Comparison of ENCODE assay signal across 23 cellular contexts in the genomic region with DNA sequence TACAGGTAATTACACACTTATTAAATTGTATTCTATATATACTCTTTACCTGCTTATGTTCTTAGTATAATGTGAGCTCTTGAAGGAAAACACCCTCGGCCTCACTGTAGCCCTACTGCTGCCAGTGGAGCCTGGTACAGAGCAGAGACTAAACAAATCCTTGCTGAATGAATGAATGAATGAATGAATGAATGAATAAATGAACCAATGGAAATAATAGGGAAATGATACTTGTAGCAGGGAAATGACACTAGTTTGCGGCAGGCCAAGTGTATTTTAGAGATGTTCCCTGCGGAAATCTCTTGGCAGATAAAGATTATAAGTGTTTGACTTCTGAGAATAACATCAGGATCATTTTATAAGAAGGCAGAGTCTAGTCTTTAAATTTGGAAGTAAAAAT.
"Had no signal": no experiment of that assay in that cellular context is flagged by ENCODE, and none has a peak within 500 bp of the region (broad histone marks: within the 10 kb centered on the region; RNA-seq: fewer than 3 reads in every experiment).

No MANE protein-coding gene starts in this region.

- H3K4me2 ChIP-seq: neural progenitor cell had no signal

- H3K4me3 ChIP-seq: neural progenitor cell, ovary, psoas muscle, right lobe of liver, sigmoid colon, stomach, thoracic aorta, thyroid gland, transverse colon, upper lobe of right lung, uterus had no signal

- H3K79me2 ChIP-seq: parathyroid adenoma had no signal

- H2AFZ ChIP-seq: neural progenitor cell, parathyroid adenoma had no signal

- H3K27ac ChIP-seq: neural progenitor cell, ovary, parathyroid adenoma, psoas muscle, right lobe of liver, sigmoid colon, stomach, thoracic aorta, thyroid gland, transverse colon, upper lobe of right lung, uterus had no signal

- ATAC-seq: natural killer cell; psoas muscle; right cardiac atrium; right lobe of liver; stimulated activated naive B cell treated with anti-CD40 and anti-IgM and Interleukin-4, amounts not matched to agents 10 μg/mL and 1 μg/mL and 100 μg/mL, for 72 hours; upper lobe of right lung had no signal

- DNase-seq: natural killer cell; occipital lobe; ovary; posterior cingulate gyrus; psoas muscle; right cardiac atrium; right lobe of liver; sigmoid colon; small intestine; stimulated activated CD4-positive, alpha-beta T cell treated with anti-CD3 and anti-CD28 coated beads, Interleukin-15, amount 100 ng/mL, for 24 hours; stimulated activated CD4-positive, alpha-beta T cell treated with anti-CD3 and anti-CD28 coated beads, Interleukin-2, amount 100 ng/mL, for 24 hours; stimulated activated CD4-positive, alpha-beta T cell treated with anti-CD3 and anti-CD28 coated beads, Interleukin-2, amount 100 ng/mL, for 48 hours; stimulated activated CD4-positive, alpha-beta T cell treated with anti-CD3 and anti-CD28 coated beads, Interleukin-4, amount 100 ng/mL, for 24 hours; stimulated activated naive B cell treated with anti-CD40 and anti-IgM and Interleukin-4, amounts not matched to agents 10 μg/mL and 1 μg/mL and 100 μg/mL, for 72 hours; stimulated activated naive CD4-positive, alpha-beta T cell treated with Interleukin-2 at 50 U/mL for 16 hours; stomach; thyroid gland; transverse colon; upper lobe of right lung; uterus had no signal

- H3K4me1 ChIP-seq: neural progenitor cell, parathyroid adenoma, psoas muscle, right lobe of liver, sigmoid colon, stomach, thyroid gland, transverse colon, upper lobe of right lung, uterus had no signal

- H3K9ac ChIP-seq: neural progenitor cell, parathyroid adenoma had no signal

- H3K36me3 ChIP-seq: neural progenitor cell, ovary, right lobe of liver, sigmoid colon, stomach, thoracic aorta, thyroid gland, transverse colon, upper lobe of right lung, uterus had no signal

- FAIRE-seq: small intestine had no signal

- H3K27me3 ChIP-seq: neural progenitor cell, ovary, right lobe of liver, sigmoid colon, stomach, thyroid gland, transverse colon, upper lobe of right lung, uterus had no signal

- H3K9me3 ChIP-seq: ovary, psoas muscle, right lobe of liver, sigmoid colon, stomach, thoracic aorta, thyroid gland, transverse colon, upper lobe of right lung, uterus had no signal
